ENCODE assay signal across 1 cellular context in genomic region chr3:129490273-129490675, GRCh38.
A peak's percentile ranks its signal among the peaks of the same experiment; 100 is the strongest.
TF ChIP-seq lines count a peak whose summit lies in the region.

No MANE protein-coding gene starts in this region.

TF ChIP-seq in HepG2, 621 proteins besides CTCF, POLR2A, EP300 and RAD21 (continued from another document and continues in another):
- peak; percentile 19; the same call in 1 of the 2 replicates for TF ChIP-seq PAXIP1 (CRISPR knock-in tag; conservative IDR thresholded peaks at IDR 0.05)
- no peak for TF ChIP-seq HMGA1 (CRISPR knock-in tag; conservative IDR thresholded peaks at IDR 0.05)
- no peak for TF ChIP-seq ETV6 (CRISPR knock-in tag; conservative IDR thresholded peaks at IDR 0.05)
- no peak for TF ChIP-seq ZNF496 (CRISPR knock-in tag; IDR thresholded peaks at IDR 0.05; ENCODE audit: insufficient replicate concordance)
- no peak for TF ChIP-seq RNF2 (conservative IDR thresholded peaks at IDR 0.05; ENCODE audit: low read depth)
- TF ChIP-seq PCBP1 (IDR thresholded peaks at IDR 0.05; ENCODE audit: borderline replicate concordance, low read depth, low read length), result no peak
- TF ChIP-seq ZNF251 (CRISPR knock-in tag; IDR thresholded peaks at IDR 0.05), result no peak
- no peak; the same call in 1 of the 2 replicates for TF ChIP-seq MYC (CRISPR knock-in tag; IDR thresholded peaks at IDR 0.05; ENCODE audit: borderline replicate concordance)
- no peak for TF ChIP-seq MBD4 (IDR thresholded peaks at IDR 0.05; ENCODE audit: borderline replicate concordance, low read length)
- no peak for TF ChIP-seq ZBTB42 (CRISPR knock-in tag; IDR thresholded peaks at IDR 0.05)
- TF ChIP-seq NFKBIZ (CRISPR knock-in tag; IDR thresholded peaks at IDR 0.05), result no peak
- no peak for TF ChIP-seq MTERF4 (CRISPR knock-in tag; IDR thresholded peaks at IDR 0.05)
- TF ChIP-seq ZNF512B (CRISPR knock-in tag; IDR thresholded peaks at IDR 0.05; ENCODE audit: borderline replicate concordance), result no peak
- TF ChIP-seq ZNF607 (CRISPR knock-in tag; IDR thresholded peaks at IDR 0.05; ENCODE audit: borderline replicate concordance), result no peak; the same call in 1 of the 2 replicates
- no peak for TF ChIP-seq MXD3 (CRISPR knock-in tag; IDR thresholded peaks at IDR 0.05)
- TF ChIP-seq ZNF737 (CRISPR knock-in tag; IDR thresholded peaks at IDR 0.05; ENCODE audit: borderline replicate concordance), result no peak
- TF ChIP-seq MYPOP (CRISPR knock-in tag; IDR thresholded peaks at IDR 0.05), result 0 out of 2 replicates have a peak, but pooled peaks have one; percentile 44
- no peak for TF ChIP-seq ZNF253 (CRISPR knock-in tag; IDR thresholded peaks at IDR 0.05; ENCODE audit: borderline replicate concordance)
- no peak for TF ChIP-seq HDAC6 (IDR thresholded peaks at IDR 0.05; ENCODE audit: low read depth, low read length)
- no peak for TF ChIP-seq CAMTA2 (CRISPR knock-in tag; IDR thresholded peaks at IDR 0.05; ENCODE audit: borderline replicate concordance)
- TF ChIP-seq HINFP (CRISPR knock-in tag; IDR thresholded peaks at IDR 0.05; ENCODE audit: low read depth), result no peak
- no peak for TF ChIP-seq DMTF1 (CRISPR knock-in tag; IDR thresholded peaks at IDR 0.05)
- TF ChIP-seq MAF1 (CRISPR knock-in tag; IDR thresholded peaks at IDR 0.05; ENCODE audit: borderline replicate concordance), result no peak
- TF ChIP-seq NR3C1 (CRISPR knock-in tag; IDR thresholded peaks at IDR 0.05), result no peak
- no peak for TF ChIP-seq ESRRA (CRISPR knock-in tag; IDR thresholded peaks at IDR 0.05; ENCODE audit: low read depth)
- TF ChIP-seq ZBTB8A (CRISPR knock-in tag; IDR thresholded peaks at IDR 0.05; ENCODE audit: borderline replicate concordance, low read depth), result no peak
- no peak for TF ChIP-seq SNRNP70 (IDR thresholded peaks at IDR 0.05; ENCODE audit: low read depth, low read length)
- TF ChIP-seq ZNF800 (CRISPR knock-in tag; IDR thresholded peaks at IDR 0.05), result no peak
- TF ChIP-seq ZBTB2 (CRISPR knock-in tag; IDR thresholded peaks at IDR 0.05; ENCODE audit: low read depth), result no peak
- TF ChIP-seq FOXP1 (IDR thresholded peaks at IDR 0.05), result no peak
- no peak for TF ChIP-seq FOXP1 (CRISPR knock-in tag; IDR thresholded peaks at IDR 0.05)
- no peak for TF ChIP-seq ZNF879 (CRISPR knock-in tag; IDR thresholded peaks at IDR 0.05)
- TF ChIP-seq PHB2 (IDR thresholded peaks at IDR 0.05; ENCODE audit: partially characterized antibody), result no peak
- TF ChIP-seq KLF11 (CRISPR knock-in tag; IDR thresholded peaks at IDR 0.05), result no peak
- no peak for TF ChIP-seq LCORL (IDR thresholded peaks at IDR 0.05)
- TF ChIP-seq LCORL (CRISPR knock-in tag; IDR thresholded peaks at IDR 0.05), result peak; percentile 56; the same call in 1 of the 2 replicates
- no peak for TF ChIP-seq PBX3 (CRISPR knock-in tag; IDR thresholded peaks at IDR 0.05; ENCODE audit: borderline replicate concordance)
- no peak for TF ChIP-seq GABPA (IDR thresholded peaks at IDR 0.05; ENCODE audit: low read depth, low read length)
- no peak for TF ChIP-seq GABPA (CRISPR knock-in tag; IDR thresholded peaks at IDR 0.05; ENCODE audit: low read depth)
- peak; percentile 99 for TF ChIP-seq SMC3 (IDR thresholded peaks at IDR 0.05; ENCODE audit: low read length)
- no peak for TF ChIP-seq SCMH1 (CRISPR knock-in tag; IDR thresholded peaks at IDR 0.05; ENCODE audit: borderline replicate concordance)
- no peak for TF ChIP-seq HNF4G (IDR thresholded peaks at IDR 0.05; ENCODE audit: borderline replicate concordance, low read depth, low read length)
- no peak for TF ChIP-seq HNF4G (CRISPR knock-in tag; IDR thresholded peaks at IDR 0.05; ENCODE audit: borderline replicate concordance, low read depth)
- TF ChIP-seq FOXA3 (CRISPR knock-in tag; IDR thresholded peaks at IDR 0.05), result peak; percentile 24; the same call in 1 of the 2 replicates
- TF ChIP-seq RELA (CRISPR knock-in tag; IDR thresholded peaks at IDR 0.05), result no peak
- no peak for TF ChIP-seq TGIF2 (CRISPR knock-in tag; IDR thresholded peaks at IDR 0.05)
- no peak for TF ChIP-seq GATA4 (IDR thresholded peaks at IDR 0.05; ENCODE audit: borderline replicate concordance, low read depth)
- no peak for TF ChIP-seq TRIM24 (CRISPR knock-in tag; IDR thresholded peaks at IDR 0.05)
- 0 out of 2 replicates have a peak, but pooled peaks have one; percentile 62 for TF ChIP-seq ZNF224 (CRISPR knock-in tag; IDR thresholded peaks at IDR 0.05)
- no peak for TF ChIP-seq AGO1 (IDR thresholded peaks at IDR 0.05; ENCODE audit: low read depth, low read length, poor library complexity, severe bottlenecking)
- peak; percentile 99 for TF ChIP-seq STAG1 (CRISPR knock-in tag; IDR thresholded peaks at IDR 0.05)
- TF ChIP-seq GFI1 (CRISPR knock-in tag; IDR thresholded peaks at IDR 0.05; ENCODE audit: borderline replicate concordance), result 0 out of 2 replicates have a peak, but pooled peaks have one; percentile 21
- peak; percentile 84 for TF ChIP-seq IRF2 (CRISPR knock-in tag; IDR thresholded peaks at IDR 0.05)
- no peak for TF ChIP-seq YY1 (IDR thresholded peaks at IDR 0.05; ENCODE audit: insufficient read depth, insufficient replicate concordance, low read depth, low read length)
- no peak for TF ChIP-seq HOXD1 (CRISPR knock-in tag; IDR thresholded peaks at IDR 0.05)
